Comparison of ENCODE assay signal across 17 cellular contexts in genomic region chr20:22582386-22582959, GRCh38. TPM values are rescaled to one million over a fixed set of nuclear protein-coding genes. Genes with fewer than 3 reads are reported as not detected.
DNase-seq lines count a peak whose midpoint lies in the region; ATAC-seq and TF ChIP-seq lines count a peak whose summit lies in the region.
"Had no signal": no experiment of that assay in that cellular context is flagged by ENCODE, and none has a peak within 500 bp of the region (broad histone marks: within the 10 kb centered on the region; RNA-seq: fewer than 3 reads in every experiment).

No MANE protein-coding gene starts in this region.

- peaks cover 6% of the 10 kb centered on the region for H3K36me3 Mint-ChIP-seq in activated naive CD4-positive, alpha-beta T cell treated with anti-CD3 and anti-CD28 coated beads, Interleukin-2, amount 10 ng/mL, durations not matched to agents 7 days and 5 days
- peaks cover 6% of the 10 kb centered on the region for H3K36me3 Mint-ChIP-seq in activated naive CD4-positive, alpha-beta T cell treated with anti-CD3 and anti-CD28 coated beads for 36 hours (ENCODE audit: low read depth)
- peaks cover 17% of the 10 kb centered on the region for H3K36me3 Mint-ChIP-seq in type B pancreatic cell

- H3K36me3 ChIP-seq in colonic mucosa (no peaks in the 10 kb centered on the region), mesodermal cell (ENCODE audit: control insufficient read depth, insufficient read depth, low read length) (no peaks in the 10 kb centered on the region)

- intact Hi-C loops in activated naive CD4-positive, alpha-beta T cell treated with anti-CD3 and anti-CD28 coated beads for 36 hours (cut with micrococcal nuclease): loop anchor here (5.0 to 10.0 kb wide), 2 partner anchors 880 to 1068 kb away; partner anchors contain the start of gene NKX2-2
- intact Hi-C loops in colonic mucosa (cut with DNase I): loop anchor here (2.0 kb wide), 1 partner anchor 92 kb away; no protein-coding TSS in a partner anchor

- peaks cover 2% of the 10 kb centered on the region for H3K9me3 Mint-ChIP-seq in activated naive CD4-positive, alpha-beta T cell treated with anti-CD3 and anti-CD28 coated beads, Interleukin-2, amount 10 ng/mL, durations not matched to agents 7 days and 5 days
- peaks cover 2% of the 10 kb centered on the region for H3K9me3 Mint-ChIP-seq in activated naive CD4-positive, alpha-beta T cell treated with anti-CD3 and anti-CD28 coated beads for 36 hours
- H3K9me3 Mint-ChIP-seq in type B pancreatic cell: no peaks in the 10 kb centered on the region

- H3K27me3 Mint-ChIP-seq in activated naive CD4-positive, alpha-beta T cell treated with anti-CD3 and anti-CD28 coated beads, Interleukin-2, amount 10 ng/mL, durations not matched to agents 7 days and 5 days: peaks cover 96% of the 10 kb centered on the region
- peaks cover 70% of the 10 kb centered on the region for H3K27me3 Mint-ChIP-seq in activated naive CD4-positive, alpha-beta T cell treated with anti-CD3 and anti-CD28 coated beads for 36 hours (ENCODE audit: low read depth)
- H3K27me3 Mint-ChIP-seq in type B pancreatic cell: peaks cover 89% of the 10 kb centered on the region

- TF ChIP-seq CTCF in colonic mucosa (IDR thresholded peaks at IDR 0.05) (no peak), type B pancreatic cell (conservative IDR thresholded peaks at IDR 0.05) (no peak)

- CTCF ChIA-PET in activated naive CD4-positive, alpha-beta T cell treated with anti-CD3 and anti-CD28 coated beads, Interleukin-2, amount 10 ng/mL, durations not matched to agents 7 days and 5 days (lab: Charles Lee): no interaction called here
- CTCF ChIA-PET in activated naive CD4-positive, alpha-beta T cell treated with anti-CD3 and anti-CD28 coated beads for 36 hours (lab: Charles Lee): no interaction called here

- no peak for DNase-seq in activated naive CD4-positive, alpha-beta T cell treated with anti-CD3 and anti-CD28 coated beads, Interleukin-2, amount 10 ng/mL, durations not matched to agents 7 days and 5 days
- DNase-seq in activated naive CD4-positive, alpha-beta T cell treated with anti-CD3 and anti-CD28 coated beads for 36 hours: no peak
- DNase-seq in colonic mucosa (no peak), type B pancreatic cell (ENCODE audit: extremely low spot score, unreplicated experiment) (no peak), globus pallidus (ENCODE audit: low spot score) (no peak), activated T-cell treated with anti-CD3 and anti-CD28 coated beads for 4 hours (no peak)
- DNase-seq: activated T-cell treated with anti-CD3 and anti-CD28 coated beads, Interleukin-2, amount 50 U/mL, for 48 hours; DMS153; effector CD8-positive, alpha-beta T cell; left ventricle myocardium superior; NCI-H187 had no signal

- H3K9ac ChIP-seq in colonic mucosa (ENCODE audit: low read depth in 2 of 2, low read length in 2 of 2): peak overlapping the region in 1 of 2 donors; percentile 87

- H3K27me3 ChIP-seq in colonic mucosa: peaks cover 33% of the 10 kb centered on the region

- WGBS in mesodermal cell (ENCODE audit: insufficient coverage in 2 of 2), 2 experiments: 1 to 2% methylated on average over 34 to 40 of the region's 53 CpGs

- no peaks in the 10 kb centered on the region for H3K9me3 ChIP-seq in colonic mucosa
- H3K9me3 ChIP-seq in mesodermal cell (ENCODE audit: control insufficient read depth, low read length): no peaks in the 10 kb centered on the region

- no peak for ATAC-seq in HG03175 (IDR thresholded peaks at IDR 0.05; ENCODE audit: unreplicated experiment)
- ATAC-seq: activated CD4-positive, CD25-positive, alpha-beta regulatory T cell treated with anti-CD3 and anti-CD28 coated beads, Interleukin-2, amount 50 U/mL, for 24 hours; K562; left ventricle myocardium superior had no signal

- peak overlapping the region; percentile 91 for H3K27ac ChIP-seq in colonic mucosa
- no peak overlapping the region for H3K27ac ChIP-seq in mesodermal cell (ENCODE audit: low read depth, low read length, severe bottlenecking)

- H3K4me1 ChIP-seq in colonic mucosa (peaks cover 4% of the 10 kb centered on the region), mesodermal cell (ENCODE audit: control insufficient read depth, insufficient read depth, low read length, poor library complexity, severe bottlenecking) (peaks cover 10% of the 10 kb centered on the region)

- H3K4me3 Mint-ChIP-seq in activated naive CD4-positive, alpha-beta T cell treated with anti-CD3 and anti-CD28 coated beads, Interleukin-2, amount 10 ng/mL, durations not matched to agents 7 days and 5 days: no peak overlapping the region
- no peak overlapping the region for H3K4me3 Mint-ChIP-seq in activated naive CD4-positive, alpha-beta T cell treated with anti-CD3 and anti-CD28 coated beads for 36 hours
- H3K4me3 Mint-ChIP-seq in type B pancreatic cell: peak overlapping the region; percentile 83

- no peaks in the 10 kb centered on the region for H3K4me1 Mint-ChIP-seq in activated naive CD4-positive, alpha-beta T cell treated with anti-CD3 and anti-CD28 coated beads, Interleukin-2, amount 10 ng/mL, durations not matched to agents 7 days and 5 days
- H3K4me1 Mint-ChIP-seq in activated naive CD4-positive, alpha-beta T cell treated with anti-CD3 and anti-CD28 coated beads for 36 hours (ENCODE audit: low read depth): peaks cover 4% of the 10 kb centered on the region
- peaks cover 9% of the 10 kb centered on the region for H3K4me1 Mint-ChIP-seq in type B pancreatic cell (ENCODE audit: unreplicated experiment)

- H3K27ac Mint-ChIP-seq in activated naive CD4-positive, alpha-beta T cell treated with anti-CD3 and anti-CD28 coated beads, Interleukin-2, amount 10 ng/mL, durations not matched to agents 7 days and 5 days: peak overlapping the region; percentile 19
- H3K27ac Mint-ChIP-seq in activated naive CD4-positive, alpha-beta T cell treated with anti-CD3 and anti-CD28 coated beads for 36 hours: no peak overlapping the region
- no peak overlapping the region for H3K27ac Mint-ChIP-seq in type B pancreatic cell

- H3K4me3 ChIP-seq in colonic mucosa: peak overlapping the region; percentile 47
- peak overlapping the region; percentile 2 for H3K4me3 ChIP-seq in mesodermal cell (ENCODE audit: extremely low read depth, insufficient read depth, low read length, poor library complexity, severe bottlenecking)
- H3K4me3 ChIP-seq: K562 had no signal

RNA-seq across cellular contexts. Expression of gene FOXA2, which starts 1.9 kb away (rescaled TPM):
- total RNA-seq in activated naive CD4-positive, alpha-beta T cell treated with anti-CD3 and anti-CD28 coated beads for 36 hours: not detected
- total RNA-seq in colonic mucosa (10 to 100 TPM; 27.9 to 29.1 TPM), type B pancreatic cell (ENCODE audit: low replicate concordance) (17.5 and 21.2 TPM in 2 replicates)
- 0.11 TPM for polyA plus RNA-seq in mesodermal cell (2013, experiment 1 of 2)
- polyA plus RNA-seq in mesodermal cell (2013, experiment 2 of 2): 0.15 TPM
- total RNA-seq: astrocyte, left ventricle myocardium superior, osteoblast had no signal

Comparison
In these comparisons a context has a peak if more than half of its experiments do, and no peak if none do; other contexts are left out.
1. RNA of gene FOXA2, which starts 1.9 kb away (total RNA-seq): 27.9 to 29.1 TPM in colonic mucosa and 17.5 to 21.2 TPM in type B pancreatic cell; not detected in activated naive CD4-positive, alpha-beta T cell treated with anti-CD3 and anti-CD28 coated beads for 36 hours; every median in the first group is over 10 times any median in the second.